5 cellular contexts compared by ENCODE assay signal in genomic region chr17:68693896-68694295, GRCh38.
"Had no signal": no experiment of that assay in that cellular context is flagged by ENCODE, and none has a peak within 500 bp of the region (broad histone marks: within the 10 kb centered on the region; RNA-seq: fewer than 3 reads in every experiment).

No MANE protein-coding gene starts in this region.

- H3K4me3 Mint-ChIP-seq: H9 had no signal

- H3K27ac Mint-ChIP-seq: H9 had no signal

- DNase-seq: GM23248, GOT3, H9, HCEC 1CT, IMR-90 had no signal

- H3K4me3 ChIP-seq: GM23248 had no signal

- H3K9ac ChIP-seq: GM23248 had no signal

- H2AFZ ChIP-seq: GM23248 had no signal

- H3K27ac ChIP-seq: GM23248 had no signal
